Comparison of ENCODE assay signal across 21 cellular contexts in genomic region chr19:4305659-4306058, GRCh38. TPM values are rescaled to one million over a fixed set of nuclear protein-coding genes. Genes with fewer than 3 reads are reported as not detected.
DNase-seq lines count a peak whose midpoint lies in the region; ATAC-seq and TF ChIP-seq lines count a peak whose summit lies in the region.
"Had no signal": no experiment of that assay in that cellular context is flagged by ENCODE, and none has a peak within 500 bp of the region (broad histone marks: within the 10 kb centered on the region; RNA-seq: fewer than 3 reads in every experiment).

No MANE protein-coding gene starts in this region.

- H3K9ac ChIP-seq in SK-N-SH = no peak overlapping the region
- H3K9ac ChIP-seq: BLaER1 treated with 17β-estradiol and CSF1 and Interleukin-3, amounts not matched to agents 10 nM and 100 nM had no signal

- DNase-seq in SK-N-SH (no peak), HFFc6 (no peak), LoVo (ENCODE audit: low spot score) (no peak), NCI-H1092 treated with DMSO at 0.1 percent for 48 hours (lab: John Stamatoyannopoulos, UW) (no peak), NOMO-1 (lab: John Stamatoyannopoulos, UW; ENCODE audit: unreplicated experiment in 2 of 2) (no peak)
- DNase-seq: activated CD8-positive, alpha-beta memory T cell treated with anti-CD3 and anti-CD28 coated beads, Interleukin-2, amount 50 U/mL, for 48 hours; DMS79 treated with DMSO at 0.1 percent for 48 hours; lower lobe of right lung; NCI-H2029; NCI-H526 treated with DMSO at 0.1 percent for 48 hours; stimulated activated CD4-positive, alpha-beta T cell treated with anti-CD3 and anti-CD28 coated beads, Interleukin-2, amount 100 ng/mL, for 48 hours; stimulated activated CD8-positive, alpha-beta memory T cell treated with anti-CD3 and anti-CD28 coated beads, Interleukin-4, amount 100 ng/mL, for 48 hours had no signal

- H3K4me3 ChIP-seq in SK-N-SH (ENCODE audit: low read depth in 2 of 2, low read length in 1 of 2) = peak overlapping the region in 1 of 2 experiments; percentile 43; a peak in 1 of 4 replicates
- H3K4me3 ChIP-seq: lower lobe of right lung, SK-N-MC, tibial nerve had no signal

- no peaks in the 10 kb centered on the region for H3K27me3 ChIP-seq in SK-N-SH (ENCODE audit: insufficient read depth)
- H3K27me3 ChIP-seq: BLaER1 treated with 17β-estradiol and CSF1 and Interleukin-3, amounts not matched to agents 10 nM and 100 nM had no signal

- H3K4me1 ChIP-seq in SK-N-SH (ENCODE audit: control insufficient read depth in 1 of 2, insufficient read depth in 2 of 2, low read depth in 1 of 2, low read length in 1 of 2) = peaks cover 0 to 16% of the 10 kb centered on the region in 2 experiments; a peak in 1 of 4 replicates
- H3K4me1 ChIP-seq: lower lobe of right lung had no signal

- H3F3A ChIP-seq in SK-N-SH (replicated peaks; ENCODE audit: insufficient read depth) = no peaks in the 10 kb centered on the region

- POLR2A ChIA-PET in SK-N-SH (lab: Yijun Ruan, JAX) = interaction anchor here (1.0 to 2.0 kb wide), 2 partner anchors 19 to 38 kb away, joined by 3 to 13 read pairs; partner anchors contain the start of gene MPND

- H3K9me3 Mint-ChIP-seq in HFFc6 (no peaks in the 10 kb centered on the region), brain (peaks cover 0 to 2% (median 0%) of the 10 kb centered on the region in 5 experiments), nephron (no peaks in the 10 kb centered on the region)

- H3K36me3 ChIP-seq in SK-N-SH (replicated peaks in 1 of 2; ENCODE audit: control insufficient read depth in 1 of 2, insufficient read depth in 2 of 2, low read length in 1 of 2) = peaks cover 4 to 7% of the 10 kb centered on the region in 2 experiments
- H3K36me3 ChIP-seq: lower lobe of right lung, tibial nerve had no signal

- TF ChIP-seq CTCF in SK-N-SH (IDR thresholded peaks at IDR 0.05) = no peak
- no peak for TF ChIP-seq CTCF in HFFc6 (IDR thresholded peaks at IDR 0.05)
- no peak for TF ChIP-seq CTCF in brain (conservative IDR thresholded peaks at IDR 0.05)
- TF ChIP-seq CTCF in nephron (IDR thresholded peaks at IDR 0.05; ENCODE audit: unreplicated experiment in 3 of 3) = no peak

- H3K27ac Mint-ChIP-seq in HFFc6 (no peak overlapping the region), brain (peak overlapping the region in 3 of 5 experiments; percentile 38 to 75 (median 51)), nephron (no peak overlapping the region)

- H3K27ac ChIP-seq in SK-N-SH (ENCODE audit: low read depth in 2 of 2, low read length in 1 of 2) = no peak overlapping the region
- H3K27ac ChIP-seq: 22Rv1; BLaER1 treated with 17β-estradiol and CSF1 and Interleukin-3, amounts not matched to agents 10 nM and 100 nM; lower lobe of right lung; SK-N-MC; tibial nerve; VCaP had no signal

- H3K27me3 Mint-ChIP-seq in HFFc6 (ENCODE audit: insufficient read depth) (peaks cover 2% of the 10 kb centered on the region), brain (peaks cover 4% of the 10 kb centered on the region), nephron (ENCODE audit: low read depth) (peaks cover 3% of the 10 kb centered on the region)

- H3K36me3 Mint-ChIP-seq in HFFc6 (ENCODE audit: low read depth) (peaks cover 5% of the 10 kb centered on the region; the same call in 1 of the 2 replicates), brain (peaks cover 30% of the 10 kb centered on the region), nephron (ENCODE audit: low read depth) (peaks cover 15% of the 10 kb centered on the region)

- ATAC-seq in SK-N-SH treated with all-trans-retinoic acid at 6 μM for 48 hours = no peak
- ATAC-seq: lower lobe of right lung had no signal

- 0 out of 2 replicates have a peak overlapping the region, but pooled peaks have one; percentile 24 for H3K4me2 ChIP-seq in SK-N-SH

- over 99% methylated on average over 14 of the region's 16 CpGs for WGBS in SK-N-SH (ENCODE audit: low lambda C conversion rate)

- no peak for TF ChIP-seq RAD21 in SK-N-SH (IDR thresholded peaks at IDR 0.05; ENCODE audit: low read length)

- H3K4me3 Mint-ChIP-seq in HFFc6 (peak overlapping the region; percentile 64), brain (peak overlapping the region; percentile 63 to 83 (median 77)), nephron (peak overlapping the region; percentile 56 to 81 (median 56))

- no peaks in the 10 kb centered on the region for H4K20me1 ChIP-seq in SK-N-SH (ENCODE audit: insufficient read depth)
- H4K20me1 ChIP-seq: BLaER1 treated with 17β-estradiol and CSF1 and Interleukin-3, amounts not matched to agents 10 nM and 100 nM had no signal

- no peaks in the 10 kb centered on the region for H3K9me3 ChIP-seq in SK-N-SH
- H3K9me3 ChIP-seq: lower lobe of right lung, tibial nerve had no signal

- H3K79me2 ChIP-seq in SK-N-SH (ENCODE audit: insufficient read depth) = no peaks in the 10 kb centered on the region

- CTCF ChIA-PET in SK-N-SH (lab: Yijun Ruan, JAX) = interaction anchor here (1.2 to 4.2 kb wide), 3 partner anchors 10 to 47 kb away, joined by 3 to 22 read pairs (median 8); no protein-coding TSS in a partner anchor

- no peaks in the 10 kb centered on the region for H3K9me2 ChIP-seq in SK-N-SH

- H2AFZ ChIP-seq in SK-N-SH (ENCODE audit: low read depth) = no peak overlapping the region

- H3K4me1 Mint-ChIP-seq in HFFc6 (ENCODE audit: low read depth) (no peaks in the 10 kb centered on the region), brain (peaks cover 17% of the 10 kb centered on the region), nephron (peaks cover 9% of the 10 kb centered on the region)

- no peak for TF ChIP-seq EP300 in SK-N-SH (IDR thresholded peaks at IDR 0.05; ENCODE audit: borderline replicate concordance in 1 of 2, low read depth in 1 of 2, low read length in 1 of 2)

TF ChIP-seq in SK-N-SH, 30 proteins besides CTCF, POLR2A, EP300 and RAD21:
- TF ChIP-seq GATA2 (CRISPR knock-in tag; IDR thresholded peaks at IDR 0.05) (no peak), JUND (IDR thresholded peaks at IDR 0.05) (no peak), SMC3 (IDR thresholded peaks at IDR 0.05; ENCODE audit: low read depth, low read length) (no peak), FOXM1 (IDR thresholded peaks at IDR 0.05; ENCODE audit: low read depth) (no peak), TCF12 (IDR thresholded peaks at IDR 0.05) (no peak), RFX5 (IDR thresholded peaks at IDR 0.05; ENCODE audit: low read length) (no peak), NRF1 (IDR thresholded peaks at IDR 0.05; ENCODE audit: low read depth, low read length) (no peak)

TF ChIP-seq in SK-N-SH treated with all-trans-retinoic acid at 6 μM for 48 hours, 23 proteins besides CTCF, POLR2A, EP300 and RAD21 (continues in another document):
- TF ChIP-seq TSHZ2 (CRISPR knock-in tag; IDR thresholded peaks at IDR 0.05) (no peak), ZNF70 (CRISPR knock-in tag; IDR thresholded peaks at IDR 0.05) (no peak)

RNA-seq across cellular contexts. Expression of gene FSD1, which starts 1.3 kb away (rescaled TPM):
- polyA plus RNA-seq in SK-N-SH (2012; rRNA removed) (46.7 and 49.0 TPM in 2 replicates), brain (ENCODE audit: insufficient read depth, low read depth, low replicate concordance) (106 TPM)
- 18.6 and 33.9 TPM in 2 replicates for polyA plus RNA-seq in SK-N-SH (2012; cell fraction: cytosol; rRNA removed)
- 90.3 and 101 TPM in 2 replicates for polyA plus RNA-seq in SK-N-SH (2012; cell fraction: nucleus; rRNA removed)
- 10 to 100 TPM in 5 of 6 experiments, 1 to 10 TPM in 1; 9.2 to 15.2 (median 12.2) TPM for total RNA-seq in HFFc6 (2021; fragmentation: NEBNext Ultra II Directional; extraction: Animal tissue kit (Norgen Biotek cat#: 25700))

RNA-seq across cellular contexts. Expression of gene TMIGD2, which starts 3.5 kb away (rescaled TPM):
- polyA plus RNA-seq in SK-N-SH (2012; rRNA removed) (0.06 TPM in 1 of 2 replicates, not detected in the other), brain (ENCODE audit: insufficient read depth, low read depth, low replicate concordance) (2.9 TPM)
- 0.03 and 0.21 TPM in 2 replicates for polyA plus RNA-seq in SK-N-SH (2012; cell fraction: cytosol; rRNA removed)
- polyA plus RNA-seq in SK-N-SH (2012; cell fraction: nucleus; rRNA removed) = not detected in 2 replicates
- not detected for total RNA-seq in HFFc6 (2021; fragmentation: NEBNext Ultra II Directional; extraction: Animal tissue kit (Norgen Biotek cat#: 25700))
- total RNA-seq: M059J had no signal

RNA-seq across cellular contexts. Expression of gene SHD, which starts 26.6 kb away (rescaled TPM):
- polyA plus RNA-seq in SK-N-SH (2012; rRNA removed) = 3.1 and 6.9 TPM in 2 replicates
- polyA plus RNA-seq in SK-N-SH (2012; cell fraction: cytosol; rRNA removed) = 3.0 and 7.6 TPM in 2 replicates
- polyA plus RNA-seq in SK-N-SH (2012; cell fraction: nucleus; rRNA removed) = 8.5 and 32.8 TPM in 2 replicates
- not detected for total RNA-seq in HFFc6 (2021; fragmentation: NEBNext Ultra II Directional; extraction: Animal tissue kit (Norgen Biotek cat#: 25700))
- polyA plus RNA-seq in brain (ENCODE audit: insufficient read depth, low read depth, low replicate concordance) = 207 TPM
- total RNA-seq: lower lobe of right lung, M059J, tibial nerve had no signal

RNA-seq across cellular contexts. Expression of gene STAP2, which starts 33.0 kb away (rescaled TPM):
- polyA plus RNA-seq in SK-N-SH (2012; rRNA removed) = 6.0 and 7.6 TPM in 2 replicates
- polyA plus RNA-seq in SK-N-SH (2012; cell fraction: cytosol; rRNA removed) = 2.8 and 2.9 TPM in 2 replicates
- 5.6 and 6.1 TPM in 2 replicates for polyA plus RNA-seq in SK-N-SH (2012; cell fraction: nucleus; rRNA removed)
- 1 to 10 TPM in 4 of 6 experiments, under 1 TPM in 2; 0.24 to 2.7 (median 1.9) TPM for total RNA-seq in HFFc6 (2021; fragmentation: NEBNext Ultra II Directional; extraction: Animal tissue kit (Norgen Biotek cat#: 25700))
- polyA plus RNA-seq in brain (ENCODE audit: insufficient read depth, low read depth, low replicate concordance) = 25.7 TPM

RNA-seq across cellular contexts. Expression of gene MPND, which starts 37.7 kb away (rescaled TPM):
- 18.7 and 21.3 TPM in 2 replicates for polyA plus RNA-seq in SK-N-SH (2012; rRNA removed)
- 9.7 and 14.7 TPM in 2 replicates for polyA plus RNA-seq in SK-N-SH (2012; cell fraction: cytosol; rRNA removed)
- 23.4 and 26.0 TPM in 2 replicates for polyA plus RNA-seq in SK-N-SH (2012; cell fraction: nucleus; rRNA removed)
- total RNA-seq in HFFc6 (2021; fragmentation: NEBNext Ultra II Directional; extraction: Animal tissue kit (Norgen Biotek cat#: 25700)) = 10 to 100 TPM; 11.7 to 15.0 (median 12.1) TPM
- 73.2 TPM for polyA plus RNA-seq in brain (ENCODE audit: insufficient read depth, low read depth, low replicate concordance)

Comparison
In these comparisons a context has a peak if more than half of its experiments do, and no peak if none do; other contexts are left out.
1. H3K27ac Mint-ChIP-seq: peak in brain (3 of 5); none in HFFc6 (single experiment) and nephron (0 of 3).
2. Peak in every context shown above with its lines, with median percentiles within 50 percentile points of each other: H3K4me3 Mint-ChIP-seq.